1 cellular context compared by ENCODE assay signal in the genomic region with DNA sequence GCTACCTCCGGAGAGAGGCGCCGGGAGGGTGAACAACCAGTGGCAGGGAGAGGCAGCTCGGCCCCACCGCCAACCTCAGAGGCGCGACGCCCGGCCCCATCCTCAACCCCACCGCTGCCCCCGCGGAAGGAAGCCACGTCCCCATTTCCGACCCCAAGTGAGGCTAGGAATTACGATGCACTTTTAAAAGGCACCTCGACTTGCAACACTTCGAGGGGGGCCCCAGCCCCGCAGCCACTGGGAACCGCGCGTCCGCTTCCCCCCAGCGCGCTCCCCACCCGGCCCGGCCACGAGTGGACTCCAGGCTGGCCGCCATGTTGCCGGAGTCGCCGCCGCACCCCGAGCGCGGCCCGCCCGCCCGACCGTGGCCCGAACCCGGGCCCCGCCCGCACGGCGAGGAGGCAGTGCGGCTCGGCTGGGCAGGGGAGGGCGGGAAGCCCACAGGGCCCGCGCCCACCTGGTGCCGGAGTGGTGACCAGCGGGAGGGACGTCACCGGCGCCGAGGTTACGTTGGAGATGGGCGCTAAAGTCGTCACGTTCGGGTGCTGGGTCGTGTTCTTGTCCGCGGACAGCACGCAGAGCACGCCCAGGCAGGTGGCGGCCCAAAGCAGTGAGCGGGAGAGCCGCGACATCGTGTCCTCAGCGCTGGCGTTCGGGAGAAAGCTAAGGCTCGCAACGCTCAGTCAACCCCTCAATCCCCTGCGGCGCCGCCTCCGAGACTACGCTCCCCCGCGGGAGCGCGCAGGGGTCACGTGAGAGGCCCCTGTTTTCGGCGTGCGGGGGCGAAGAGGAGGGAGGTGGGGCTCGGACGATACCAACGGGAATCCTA.
TF ChIP-seq lines count a peak whose summit lies in the region.

A gene (minus strand): TSS at position 721 of the 829 bp plus-strand sequence. CDS start 89 bp downstream, at position 632.

TF ChIP-seq in HEK293, 187 proteins besides CTCF, POLR2A, EP300 and RAD21 (continued from another document):
- TF ChIP-seq, protein P1, sequence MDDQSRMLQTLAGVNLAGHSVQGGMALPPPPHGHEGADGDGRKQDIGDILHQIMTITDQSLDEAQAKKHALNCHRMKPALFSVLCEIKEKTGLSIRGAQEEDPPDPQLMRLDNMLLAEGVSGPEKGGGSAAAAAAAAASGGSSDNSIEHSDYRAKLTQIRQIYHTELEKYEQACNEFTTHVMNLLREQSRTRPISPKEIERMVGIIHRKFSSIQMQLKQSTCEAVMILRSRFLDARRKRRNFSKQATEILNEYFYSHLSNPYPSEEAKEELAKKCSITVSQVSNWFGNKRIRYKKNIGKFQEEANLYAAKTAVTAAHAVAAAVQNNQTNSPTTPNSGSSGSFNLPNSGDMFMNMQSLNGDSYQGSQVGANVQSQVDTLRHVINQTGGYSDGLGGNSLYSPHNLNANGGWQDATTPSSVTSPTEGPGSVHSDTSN (CRISPR knock-in tag; IDR thresholded peaks at IDR 0.05), result peak; percentile 95
- TF ChIP-seq, protein P2, sequence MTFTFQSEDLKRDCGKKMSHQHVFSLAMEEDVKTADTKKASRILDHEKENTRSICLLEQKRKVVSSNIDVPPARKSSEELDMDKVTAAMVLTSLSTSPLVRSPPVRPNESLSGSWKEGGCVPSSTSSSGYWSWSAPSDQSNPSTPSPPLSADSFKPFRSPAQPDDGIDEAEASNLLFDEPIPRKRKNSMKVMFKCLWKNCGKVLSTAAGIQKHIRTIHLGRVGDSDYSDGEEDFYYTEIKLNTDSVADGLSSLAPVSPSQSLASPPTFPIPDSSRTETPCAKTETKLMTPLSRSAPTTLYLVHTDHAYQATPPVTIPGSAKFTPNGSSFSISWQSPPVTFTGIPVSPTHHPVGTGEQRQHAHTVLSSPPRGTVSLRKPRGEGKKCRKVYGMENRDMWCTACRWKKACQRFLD (tag by site-specific recombination; IDR thresholded peaks at IDR 0.05), result no peak
- no peak for TF ChIP-seq ZNF169 (tag by site-specific recombination; IDR thresholded peaks at IDR 0.05)
- no peak for TF ChIP-seq ZNF16 (tag by site-specific recombination; IDR thresholded peaks at IDR 0.05; ENCODE audit: low read depth)
- TF ChIP-seq ZNF426 (tag by site-specific recombination; IDR thresholded peaks at IDR 0.05), result no peak
- TF ChIP-seq YY1 (tag by site-specific recombination; IDR thresholded peaks at IDR 0.05), result peak; percentile 82
- no peak for TF ChIP-seq ZNF274 (IDR thresholded peaks at IDR 0.05; ENCODE audit: low read length)
- TF ChIP-seq ZNF274 (tag by site-specific recombination; IDR thresholded peaks at IDR 0.05; ENCODE audit: borderline replicate concordance), result no peak
- TF ChIP-seq ZNF76 (tag by site-specific recombination; IDR thresholded peaks at IDR 0.05; ENCODE audit: borderline replicate concordance, low read depth), result peak; percentile 90
- TF ChIP-seq ZNF544 (tag by site-specific recombination; IDR thresholded peaks at IDR 0.05), result no peak
- TF ChIP-seq, protein P3, sequence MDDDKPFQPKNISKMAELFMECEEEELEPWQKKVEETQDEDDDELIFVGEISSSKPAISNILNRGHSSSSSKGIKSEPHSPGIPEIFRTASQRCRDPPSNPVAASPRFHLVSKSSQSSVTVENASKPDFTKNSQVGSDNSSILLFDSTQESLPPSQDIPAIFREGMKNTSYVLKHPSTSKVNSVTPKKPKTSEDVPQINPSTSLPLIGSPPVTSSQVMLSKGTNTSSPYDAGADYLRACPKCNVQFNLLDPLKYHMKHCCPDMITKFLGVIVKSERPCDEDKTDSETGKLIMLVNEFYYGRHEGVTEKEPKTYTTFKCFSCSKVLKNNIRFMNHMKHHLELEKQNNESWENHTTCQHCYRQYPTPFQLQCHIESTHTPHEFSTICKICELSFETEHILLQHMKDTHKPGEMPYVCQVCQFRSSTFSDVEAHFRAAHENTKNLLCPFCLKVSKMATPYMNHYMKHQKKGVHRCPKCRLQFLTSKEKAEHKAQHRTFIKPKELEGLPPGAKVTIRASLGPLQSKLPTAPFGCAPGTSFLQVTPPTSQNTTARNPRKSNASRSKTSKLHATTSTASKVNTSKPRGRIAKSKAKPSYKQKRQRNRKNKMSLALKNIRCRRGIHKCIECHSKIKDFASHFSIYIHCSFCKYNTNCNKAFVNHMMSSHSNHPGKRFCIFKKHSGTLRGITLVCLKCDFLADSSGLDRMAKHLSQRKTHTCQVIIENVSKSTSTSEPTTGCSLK (tag by site-specific recombination; IDR thresholded peaks at IDR 0.05), result no peak
- TF ChIP-seq ZNF121 (tag by site-specific recombination; IDR thresholded peaks at IDR 0.05), result peak; percentile 27; the same call in 1 of the 2 replicates
- TF ChIP-seq ZNF19 (tag by site-specific recombination; IDR thresholded peaks at IDR 0.05; ENCODE audit: low read depth), result no peak
- TF ChIP-seq ZNF837 (tag by site-specific recombination; IDR thresholded peaks at IDR 0.05), result no peak
- peak; percentile 60; the same call in 1 of the 2 replicates for TF ChIP-seq ZNF239 (tag by site-specific recombination; IDR thresholded peaks at IDR 0.05)
- TF ChIP-seq SP2 (tag by site-specific recombination; IDR thresholded peaks at IDR 0.05), result peak; percentile 76
- no peak for TF ChIP-seq RBAK (tag by site-specific recombination; IDR thresholded peaks at IDR 0.05)
- TF ChIP-seq GLI2 (tag by site-specific recombination; IDR thresholded peaks at IDR 0.05; ENCODE audit: borderline replicate concordance, low read depth), result no peak
- peak; percentile 51 for TF ChIP-seq ZNF423 (tag by site-specific recombination; IDR thresholded peaks at IDR 0.05)
- TF ChIP-seq ZBTB8A (tag by site-specific recombination; IDR thresholded peaks at IDR 0.05), result peak; percentile 94
- TF ChIP-seq, protein P4, sequence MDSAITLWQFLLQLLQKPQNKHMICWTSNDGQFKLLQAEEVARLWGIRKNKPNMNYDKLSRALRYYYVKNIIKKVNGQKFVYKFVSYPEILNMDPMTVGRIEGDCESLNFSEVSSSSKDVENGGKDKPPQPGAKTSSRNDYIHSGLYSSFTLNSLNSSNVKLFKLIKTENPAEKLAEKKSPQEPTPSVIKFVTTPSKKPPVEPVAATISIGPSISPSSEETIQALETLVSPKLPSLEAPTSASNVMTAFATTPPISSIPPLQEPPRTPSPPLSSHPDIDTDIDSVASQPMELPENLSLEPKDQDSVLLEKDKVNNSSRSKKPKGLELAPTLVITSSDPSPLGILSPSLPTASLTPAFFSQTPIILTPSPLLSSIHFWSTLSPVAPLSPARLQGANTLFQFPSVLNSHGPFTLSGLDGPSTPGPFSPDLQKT (IDR thresholded peaks at IDR 0.05; ENCODE audit: borderline replicate concordance, low read depth, low read length), result no peak
- TF ChIP-seq ZNF558 (tag by site-specific recombination; IDR thresholded peaks at IDR 0.05), result no peak; the same call in 1 of the 2 replicates
- peak; percentile 23 for TF ChIP-seq ZFP69B (tag by site-specific recombination; IDR thresholded peaks at IDR 0.05)
- TF ChIP-seq REPIN1 (tag by site-specific recombination; IDR thresholded peaks at IDR 0.05; ENCODE audit: low read depth), result no peak
- no peak for TF ChIP-seq OSR2 (tag by site-specific recombination; IDR thresholded peaks at IDR 0.05)
- no peak for TF ChIP-seq OVOL3 (tag by site-specific recombination; IDR thresholded peaks at IDR 0.05)
- TF ChIP-seq, protein P5, sequence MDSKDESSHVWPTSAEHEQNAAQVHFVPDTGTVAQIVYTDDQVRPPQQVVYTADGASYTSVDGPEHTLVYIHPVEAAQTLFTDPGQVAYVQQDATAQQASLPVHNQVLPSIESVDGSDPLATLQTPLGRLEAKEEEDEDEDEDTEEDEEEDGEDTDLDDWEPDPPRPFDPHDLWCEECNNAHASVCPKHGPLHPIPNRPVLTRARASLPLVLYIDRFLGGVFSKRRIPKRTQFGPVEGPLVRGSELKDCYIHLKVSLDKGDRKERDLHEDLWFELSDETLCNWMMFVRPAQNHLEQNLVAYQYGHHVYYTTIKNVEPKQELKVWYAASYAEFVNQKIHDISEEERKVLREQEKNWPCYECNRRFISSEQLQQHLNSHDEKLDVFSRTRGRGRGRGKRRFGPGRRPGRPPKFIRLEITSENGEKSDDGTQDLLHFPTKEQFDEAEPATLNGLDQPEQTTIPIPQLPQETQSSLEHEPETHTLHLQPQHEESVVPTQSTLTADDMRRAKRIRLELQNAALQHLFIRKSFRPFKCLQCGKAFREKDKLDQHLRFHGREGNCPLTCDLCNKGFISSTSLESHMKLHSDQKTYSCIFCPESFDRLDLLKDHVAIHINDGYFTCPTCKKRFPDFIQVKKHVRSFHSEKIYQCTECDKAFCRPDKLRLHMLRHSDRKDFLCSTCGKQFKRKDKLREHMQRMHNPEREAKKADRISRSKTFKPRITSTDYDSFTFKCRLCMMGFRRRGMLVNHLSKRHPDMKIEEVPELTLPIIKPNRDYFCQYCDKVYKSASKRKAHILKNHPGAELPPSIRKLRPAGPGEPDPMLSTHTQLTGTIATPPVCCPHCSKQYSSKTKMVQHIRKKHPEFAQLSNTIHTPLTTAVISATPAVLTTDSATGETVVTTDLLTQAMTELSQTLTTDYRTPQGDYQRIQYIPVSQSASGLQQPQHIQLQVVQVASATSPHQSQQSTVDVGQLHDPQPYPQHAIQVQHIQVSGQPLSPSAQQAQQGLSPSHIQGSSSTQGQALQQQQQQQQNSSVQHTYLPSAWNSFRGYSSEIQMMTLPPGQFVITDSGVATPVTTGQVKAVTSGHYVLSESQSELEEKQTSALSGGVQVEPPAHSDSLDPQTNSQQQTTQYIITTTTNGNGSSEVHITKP (tag by site-specific recombination; IDR thresholded peaks at IDR 0.05), result no peak
- TF ChIP-seq MEIS1 (CRISPR knock-in tag; IDR thresholded peaks at IDR 0.05; ENCODE audit: borderline replicate concordance), result peak; percentile 72; the same call in 1 of the 2 replicates
- no peak for TF ChIP-seq MYNN (tag by site-specific recombination; IDR thresholded peaks at IDR 0.05; ENCODE audit: borderline replicate concordance)
- no peak for TF ChIP-seq GFI1B (tag by site-specific recombination; IDR thresholded peaks at IDR 0.05)
- no peak for TF ChIP-seq ZNF37A (tag by site-specific recombination; IDR thresholded peaks at IDR 0.05)
- TF ChIP-seq YY2 (tag by site-specific recombination; IDR thresholded peaks at IDR 0.05), result no peak
- TF ChIP-seq ZEB2 (tag by site-specific recombination; IDR thresholded peaks at IDR 0.05), result peak; percentile 86; the same call in 1 of the 2 replicates
